Comparison of ENCODE assay signal across 12 cellular contexts in genomic region chr13:110298566-110299321, GRCh38. TPM values are rescaled to one million over a fixed set of nuclear protein-coding genes. Genes with fewer than 3 reads are reported as not detected.
A peak's percentile ranks its signal among the peaks of the same experiment; 100 is the strongest.
DNase-seq lines count a peak whose midpoint lies in the region; ATAC-seq and TF ChIP-seq lines count a peak whose summit lies in the region.
"Had no signal": no experiment of that assay in that cellular context is flagged by ENCODE, and none has a peak within 500 bp of the region (broad histone marks: within the 10 kb centered on the region; RNA-seq: fewer than 3 reads in every experiment).

No MANE protein-coding gene starts in this region.

- no peak overlapping the region for H3K4me3 ChIP-seq in adrenal gland

- no peaks in the 10 kb centered on the region for H3K36me3 Mint-ChIP-seq in activated CD4-positive, alpha-beta T cell treated with anti-CD3 and anti-CD28 coated beads for 36 hours (ENCODE audit: low read depth)
- no peaks in the 10 kb centered on the region for H3K36me3 Mint-ChIP-seq in stimulated activated naive B cell treated with anti-CD40 and anti-IgM and Interleukin-4, amounts not matched to agents 10 μg/mL and 1 μg/mL and 100 μg/mL, for 72 hours
- H3K36me3 Mint-ChIP-seq: T-cell had no signal

- POLR2A ChIA-PET in activated CD4-positive, alpha-beta T cell treated with anti-CD3 and anti-CD28 coated beads for 36 hours (lab: Charles Lee) = no interaction called here

- H3K27me3 ChIP-seq in adrenal gland = no peaks in the 10 kb centered on the region

- no peak for TF ChIP-seq CTCF in adrenal gland (IDR thresholded peaks at IDR 0.05)

- peak overlapping the region in 4 of 5 donors; percentile 9 to 84 (median 55) for H3K27ac ChIP-seq in adrenal gland
- H3K27ac ChIP-seq: 22Rv1 had no signal

- H3K27me3 Mint-ChIP-seq in activated CD4-positive, alpha-beta T cell treated with anti-CD3 and anti-CD28 coated beads for 36 hours = peaks cover 56% of the 10 kb centered on the region
- peaks cover 48 to 62% of the 10 kb centered on the region in 2 donors for H3K27me3 Mint-ChIP-seq in stimulated activated naive B cell treated with anti-CD40 and anti-IgM and Interleukin-4, amounts not matched to agents 10 μg/mL and 1 μg/mL and 100 μg/mL, for 72 hours

- peak; percentile 76 for DNase-seq in activated CD4-positive, alpha-beta T cell treated with anti-CD3 and anti-CD28 coated beads for 36 hours
- no peak for DNase-seq in activated CD4-positive, alpha-beta T cell treated with anti-CD3 and anti-CD28 coated beads, Interleukin-2, amount 50 U/mL, for 4 hours
- peak in 4 of 7 donors; percentile 41 to 72 (median 54) for DNase-seq in adrenal gland
- DNase-seq in left kidney (ENCODE audit: low read depth, low spot score) = peak; percentile 71
- no peak for DNase-seq in stimulated activated naive B cell treated with anti-CD40 and anti-IgM and Interleukin-4, amounts not matched to agents 10 μg/mL and 1 μg/mL and 100 μg/mL, for 72 hours
- DNase-seq in DMS79 treated with DMSO at 0.1 percent for 48 hours (lab: John Stamatoyannopoulos, UW) = no peak
- DNase-seq: amniotic stem cell, NCI-H226, T-cell had no signal

- peaks cover 0 to 9% of the 10 kb centered on the region in 2 donors for H3K4me1 ChIP-seq in adrenal gland (replicated peaks in 1 of 2)

- H3K9me3 ChIP-seq in adrenal gland (replicated peaks in 1 of 3) = no peaks in the 10 kb centered on the region

- peaks cover 8% of the 10 kb centered on the region for H3K4me1 Mint-ChIP-seq in activated CD4-positive, alpha-beta T cell treated with anti-CD3 and anti-CD28 coated beads for 36 hours
- H3K4me1 Mint-ChIP-seq in stimulated activated naive B cell treated with anti-CD40 and anti-IgM and Interleukin-4, amounts not matched to agents 10 μg/mL and 1 μg/mL and 100 μg/mL, for 72 hours = peaks cover 4 to 6% of the 10 kb centered on the region in 2 donors
- H3K4me1 Mint-ChIP-seq: T-cell had no signal

- intact Hi-C loops in activated CD4-positive, alpha-beta T cell treated with anti-CD3 and anti-CD28 coated beads for 36 hours (cut with DNase I, micrococcal nuclease) = no loop called here
- intact Hi-C loops in adrenal gland (cut with DNase I) = no loop called here

- no peaks in the 10 kb centered on the region for H3K9me3 Mint-ChIP-seq in activated CD4-positive, alpha-beta T cell treated with anti-CD3 and anti-CD28 coated beads for 36 hours (ENCODE audit: low read depth)
- H3K9me3 Mint-ChIP-seq in stimulated activated naive B cell treated with anti-CD40 and anti-IgM and Interleukin-4, amounts not matched to agents 10 μg/mL and 1 μg/mL and 100 μg/mL, for 72 hours = no peaks in the 10 kb centered on the region
- H3K9me3 Mint-ChIP-seq: T-cell had no signal

- no peak overlapping the region for H3K27ac Mint-ChIP-seq in activated CD4-positive, alpha-beta T cell treated with anti-CD3 and anti-CD28 coated beads for 36 hours
- no peak overlapping the region for H3K27ac Mint-ChIP-seq in stimulated activated naive B cell treated with anti-CD40 and anti-IgM and Interleukin-4, amounts not matched to agents 10 μg/mL and 1 μg/mL and 100 μg/mL, for 72 hours
- H3K27ac Mint-ChIP-seq: T-cell had no signal

- H3K4me3 Mint-ChIP-seq in activated CD4-positive, alpha-beta T cell treated with anti-CD3 and anti-CD28 coated beads for 36 hours = no peak overlapping the region
- H3K4me3 Mint-ChIP-seq in stimulated activated naive B cell treated with anti-CD40 and anti-IgM and Interleukin-4, amounts not matched to agents 10 μg/mL and 1 μg/mL and 100 μg/mL, for 72 hours = no peak overlapping the region
- H3K4me3 Mint-ChIP-seq: T-cell had no signal

- 48 to 57% (median 53%) methylated on average over 21 to 34 of the region's 34 CpGs for WGBS in adrenal gland, 4 donors

- CTCF ChIA-PET in activated CD4-positive, alpha-beta T cell treated with anti-CD3 and anti-CD28 coated beads for 36 hours (lab: Charles Lee) = no interaction called here

- TF ChIP-seq POLR2A in adrenal gland (IDR thresholded peaks at IDR 0.05) = no peak

- H3K36me3 ChIP-seq in adrenal gland (replicated peaks in 1 of 2) = no peaks in the 10 kb centered on the region

- ATAC-seq in activated CD4-positive, alpha-beta T cell treated with anti-CD3 and anti-CD28 coated beads for 36 hours = peak; percentile 95
- ATAC-seq in stimulated activated naive B cell treated with anti-CD40 and anti-IgM and Interleukin-4, amounts not matched to agents 10 μg/mL and 1 μg/mL and 100 μg/mL, for 72 hours (replicated peaks) = peak; percentile 60 to 72
- ATAC-seq in HG03571 (IDR thresholded peaks at IDR 0.05; ENCODE audit: unreplicated experiment) (no peak), GM19324 (IDR thresholded peaks at IDR 0.05; ENCODE audit: low FRiP score, unreplicated experiment) (no peak)
- ATAC-seq: T-cell had no signal

RNA-seq across cellular contexts. Expression of gene COL4A1, which starts 8.2 kb away (rescaled TPM):
- total RNA-seq in activated CD4-positive, alpha-beta T cell treated with anti-CD3 and anti-CD28 coated beads for 36 hours = under 1 TPM in 1 of 2 experiments, not detected in 1; 0.14 TPM
- 100 to 1,000 TPM; 124 to 364 (median 207) TPM for total RNA-seq in adrenal gland
- polyA plus RNA-seq in adrenal gland = 100 to 1,000 TPM in 2 of 3 donors, 10 to 100 TPM in 1; 62.4 to 127 (median 121) TPM

RNA-seq across cellular contexts. Expression of gene COL4A2, which starts 8.3 kb away (rescaled TPM):
- total RNA-seq in activated CD4-positive, alpha-beta T cell treated with anti-CD3 and anti-CD28 coated beads for 36 hours = not detected
- 100 to 1,000 TPM; 114 to 852 (median 175) TPM for total RNA-seq in adrenal gland
- 100 to 1,000 TPM in 1 of 3 donors, 10 to 100 TPM in 2; 70.9 to 168 (median 77.8) TPM for polyA plus RNA-seq in adrenal gland

Comparison
In these comparisons a context has a peak if more than half of its experiments do, and no peak if none do; other contexts are left out.
1. DNase-seq: peak in activated CD4-positive, alpha-beta T cell treated with anti-CD3 and anti-CD28 coated beads for 36 hours (single experiment), adrenal gland (4 of 7) and left kidney (single experiment); none in activated CD4-positive, alpha-beta T cell treated with anti-CD3 and anti-CD28 coated beads, Interleukin-2, amount 50 U/mL, for 4 hours (0 of 2), stimulated activated naive B cell treated with anti-CD40 and anti-IgM and Interleukin-4, amounts not matched to agents 10 μg/mL and 1 μg/mL and 100 μg/mL, for 72 hours (single experiment) and DMS79 treated with DMSO at 0.1 percent for 48 hours (single experiment).
2. ATAC-seq: peak in activated CD4-positive, alpha-beta T cell treated with anti-CD3 and anti-CD28 coated beads for 36 hours (single experiment) and stimulated activated naive B cell treated with anti-CD40 and anti-IgM and Interleukin-4, amounts not matched to agents 10 μg/mL and 1 μg/mL and 100 μg/mL, for 72 hours (2 of 2); none in HG03571 (single experiment) and GM19324 (single experiment).
3. RNA of gene COL4A1, which starts 8.2 kb away (total RNA-seq): 124 to 364 TPM in adrenal gland; 0.14 TPM in activated CD4-positive, alpha-beta T cell treated with anti-CD3 and anti-CD28 coated beads for 36 hours; every median in the first group is over 100 times any median in the second.
4. RNA of gene COL4A2, which starts 8.3 kb away (total RNA-seq): 114 to 852 TPM in adrenal gland; not detected in activated CD4-positive, alpha-beta T cell treated with anti-CD3 and anti-CD28 coated beads for 36 hours; every median in the first group is over 100 times any median in the second.